Comparison of ENCODE assay signal across 8 cellular contexts in genomic region chr4:13627606-13628301, GRCh38. TPM values are rescaled to one million over a fixed set of nuclear protein-coding genes. Genes with fewer than 3 reads are reported as not detected.
DNase-seq lines count a peak whose midpoint lies in the region; ATAC-seq and TF ChIP-seq lines count a peak whose summit lies in the region.

TSS of gene BOD1L1 (minus strand) at chr4:13627725. CDS start at chr4:13627587, 138 bp downstream.

- intact Hi-C loops in heart right ventricle (cut with DNase I): loop anchor here in 2 of 10 donors (5.0 to 10.0 kb wide), 2 partner anchors 143 to 145 kb away; partner anchors contain the start of gene RAB28 (in 2 of the 2)
- intact Hi-C loops in posterior cingulate gyrus (cut with DNase I): no loop called here

- peaks cover 3% of the 10 kb centered on the region for H3K27me3 Mint-ChIP-seq in activated naive CD8-positive, alpha-beta T cell treated with anti-CD3 and anti-CD28 coated beads, Interleukin-2, amount 50 U/mL, for 24 hours

- DNase-seq in NCI-H1105 (lab: John Stamatoyannopoulos, UW): peak; percentile 51
- peak; percentile 69 to 91 for DNase-seq in SW 1271 (lab: John Stamatoyannopoulos, UW)
- peak; percentile 85 for DNase-seq in activated naive CD8-positive, alpha-beta T cell treated with anti-CD3 and anti-CD28 coated beads, Interleukin-2, amount 50 U/mL, for 24 hours
- DNase-seq in heart right ventricle: peak; percentile 90 to 92
- peak; percentile 85 to 98 (median 91) for DNase-seq in posterior cingulate gyrus
- peak; percentile 89 to 96 for DNase-seq in upper lobe of left lung

- H3K27me3 ChIP-seq in heart right ventricle: no peaks in the 10 kb centered on the region
- no peaks in the 10 kb centered on the region for H3K27me3 ChIP-seq in upper lobe of left lung

- 0% methylated on average over 54 to 55 of the region's 55 CpGs for WGBS in heart right ventricle, 2 donors
- 0% methylated on average over 11 to 50 of the region's 55 CpGs for WGBS in upper lobe of left lung, 2 donors

- no peaks in the 10 kb centered on the region for H3K9me3 Mint-ChIP-seq in activated naive CD8-positive, alpha-beta T cell treated with anti-CD3 and anti-CD28 coated beads, Interleukin-2, amount 50 U/mL, for 24 hours

- ATAC-seq in HG02642 (IDR thresholded peaks at IDR 0.05; ENCODE audit: poor library complexity, unreplicated experiment) (peak; percentile 94), heart right ventricle (peak; percentile 95 to 98 (median 97)), upper lobe of left lung (ENCODE audit: low FRiP score in 2 of 2) (peak; percentile 94 to 98)
- ATAC-seq in activated naive CD8-positive, alpha-beta T cell treated with anti-CD3 and anti-CD28 coated beads, Interleukin-2, amount 50 U/mL, for 24 hours: peak; percentile 89

- H3K4me3 ChIP-seq in heart right ventricle (peak within 1 kb of the TSS; percentile 52 to 97 (median 78)), upper lobe of left lung (peak within 1 kb of the TSS; percentile 82 to 97 (median 91))

- H3K4me1 ChIP-seq in heart right ventricle (peaks cover 0 to 50% (median 32%) of the 10 kb centered on the region in 9 donors), upper lobe of left lung (peaks cover 20 to 38% (median 23%) of the 10 kb centered on the region in 4 donors)

- H3K9me3 ChIP-seq in heart right ventricle: no peaks in the 10 kb centered on the region
- no peaks in the 10 kb centered on the region for H3K9me3 ChIP-seq in upper lobe of left lung

- H3K36me3 Mint-ChIP-seq in activated naive CD8-positive, alpha-beta T cell treated with anti-CD3 and anti-CD28 coated beads, Interleukin-2, amount 50 U/mL, for 24 hours (ENCODE audit: low read depth): no peaks in the 10 kb centered on the region

- H3K4me3 Mint-ChIP-seq in activated naive CD8-positive, alpha-beta T cell treated with anti-CD3 and anti-CD28 coated beads, Interleukin-2, amount 50 U/mL, for 24 hours: peak within 1 kb of the TSS; percentile 97

- TF ChIP-seq CTCF in GM12872 (IDR thresholded peaks at IDR 0.05; ENCODE audit: insufficient read depth, low read depth, low read length): peak; percentile 59
- peak in 8 of 9 donors; percentile 29 to 69 (median 47) for TF ChIP-seq CTCF in heart right ventricle (IDR thresholded peaks at IDR 0.05)
- peak; percentile 16 to 66 (median 52) for TF ChIP-seq CTCF in upper lobe of left lung (IDR thresholded peaks at IDR 0.05)

- H3K4me1 Mint-ChIP-seq in activated naive CD8-positive, alpha-beta T cell treated with anti-CD3 and anti-CD28 coated beads, Interleukin-2, amount 50 U/mL, for 24 hours: peaks cover 45% of the 10 kb centered on the region

- TF ChIP-seq EP300 in upper lobe of left lung (IDR thresholded peaks at IDR 0.05): peak in 2 of 4 donors; percentile 6 to 89

- peak within 1 kb of the TSS; percentile 96 for H3K27ac Mint-ChIP-seq in activated naive CD8-positive, alpha-beta T cell treated with anti-CD3 and anti-CD28 coated beads, Interleukin-2, amount 50 U/mL, for 24 hours

- H3K36me3 ChIP-seq in heart right ventricle (no peaks in the 10 kb centered on the region), upper lobe of left lung (no peaks in the 10 kb centered on the region)

- H3K27ac ChIP-seq in heart right ventricle (peak within 1 kb of the TSS; percentile 88 to 99 (median 96)), upper lobe of left lung (peak within 1 kb of the TSS; percentile 95 to 98 (median 97))

- peak in 3 of 4 donors; percentile 71 to 92 (median 88) for TF ChIP-seq POLR2A in upper lobe of left lung (IDR thresholded peaks at IDR 0.05)

RNA-seq across cellular contexts. Expression of gene BOD1L1, which starts in this region (rescaled TPM):
- total RNA-seq in heart right ventricle (10 to 100 TPM; 16.7 to 28.1 (median 23.6) TPM), upper lobe of left lung (10 to 100 TPM; 33.1 to 88.0 (median 37.9) TPM)
- 10 to 100 TPM in 1 of 2 donors, 1 to 10 TPM in 1; 7.9 to 15.4 TPM for polyA plus RNA-seq in heart right ventricle

Comparison
In these comparisons a context has a peak if more than half of its experiments do, and no peak if none do; other contexts are left out.
1. Peak in every context shown above with its lines: DNase-seq, ATAC-seq, H3K4me3 ChIP-seq and H3K27ac ChIP-seq.